Comparison of ENCODE assay signal across 23 cellular contexts in the genomic region with DNA sequence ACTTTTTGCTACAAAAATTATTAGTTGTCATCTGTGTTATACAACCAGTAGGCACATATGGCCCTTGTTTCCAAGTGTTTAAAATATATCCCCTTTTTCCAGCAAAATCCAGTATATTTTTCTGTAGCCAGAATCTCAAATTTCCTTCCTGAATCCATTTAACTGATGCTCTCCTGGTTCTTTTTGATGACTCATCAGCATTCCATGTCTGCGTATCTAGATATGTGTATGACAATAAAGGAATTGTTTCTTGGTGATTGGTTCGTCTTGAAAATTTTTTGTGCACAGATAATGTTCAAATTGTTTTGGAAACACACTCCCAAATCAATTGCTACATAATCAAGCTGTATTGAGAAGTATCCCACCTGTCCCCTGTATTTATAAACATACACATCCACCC.
DNase-seq lines count a peak whose midpoint lies in the region; ATAC-seq, FAIRE-seq and TF ChIP-seq lines count a peak whose summit lies in the region.
"Had no signal": no experiment of that assay in that cellular context is flagged by ENCODE, and none has a peak within 500 bp of the region (broad histone marks: within the 10 kb centered on the region; RNA-seq: fewer than 3 reads in every experiment).

No MANE protein-coding gene starts in this region.

- H3K27me3 ChIP-seq in endothelial cell of umbilical vein (ENCODE audit: control insufficient read depth in 2 of 2, insufficient read depth in 2 of 2, low read length in 2 of 2) (no peaks in the 10 kb centered on the region), neuronal stem cell (ENCODE audit: control insufficient read depth in 3 of 3, insufficient read depth in 3 of 3, low read depth in 1 of 3, low read length in 3 of 3) (no peaks in the 10 kb centered on the region)
- H3K27me3 ChIP-seq: Peyer's patch had no signal

- H3K36me3 ChIP-seq in KOPT-K1 (ENCODE audit: insufficient read depth, low read length) (no peaks in the 10 kb centered on the region), endothelial cell of umbilical vein (ENCODE audit: control insufficient read depth in 2 of 2, extremely low read depth in 1 of 2, insufficient read depth in 2 of 2, low read length in 2 of 2) (no peaks in the 10 kb centered on the region), neuronal stem cell (replicated peaks in 1 of 2; ENCODE audit: control insufficient read depth in 2 of 2, insufficient read depth in 2 of 2, low read length in 2 of 2) (no peaks in the 10 kb centered on the region)
- H3K36me3 ChIP-seq: lower lobe of right lung, Peyer's patch had no signal

- no peak for TF ChIP-seq POLR2A in endothelial cell of umbilical vein (IDR thresholded peaks at IDR 0.05; ENCODE audit: low read depth, low read length)

- no peak overlapping the region for H2AK5ac ChIP-seq in neuronal stem cell (ENCODE audit: low read depth, low read length)

- dilution Hi-C loops in endothelial cell of umbilical vein (cut with MboI; ENCODE audit: extremely low pct_ligation_motif_present, low sequenced_read_pairs), result no loop called here

- no peak overlapping the region for H2BK120ac ChIP-seq in neuronal stem cell (ENCODE audit: low read depth, low read length)

- TF ChIP-seq CTCF in endothelial cell of umbilical vein (IDR thresholded peaks at IDR 0.05; ENCODE audit: extremely low read depth in 1 of 2, insufficient read depth in 1 of 2, low read depth in 1 of 2, low read length in 2 of 2), result no peak

- ATAC-seq in activated naive CD4-positive, alpha-beta T cell treated with anti-CD3 and anti-CD28 coated beads, Interleukin-2, amount 50 U/mL, for 72 hours, result no peak
- ATAC-seq in stimulated activated effector memory CD8-positive, alpha-beta T cell treated with anti-CD3 and anti-CD28 coated beads, Interleukin-12 subunit alpha, Interleukin-12 subunit beta, amount 100 ng/mL, for 72 hours, result no peak
- no peak for ATAC-seq in HG03469 (IDR thresholded peaks at IDR 0.05; ENCODE audit: unreplicated experiment)
- ATAC-seq: lower lobe of right lung, WTC11 had no signal

- H3K9me3 ChIP-seq in KOPT-K1 (ENCODE audit: insufficient read depth, low read length, poor library complexity, severe bottlenecking), result no peaks in the 10 kb centered on the region
- no peaks in the 10 kb centered on the region for H3K9me3 ChIP-seq in endothelial cell of umbilical vein (replicated peaks; ENCODE audit: control insufficient read depth, insufficient read depth, low read length)
- no peaks in the 10 kb centered on the region for H3K9me3 ChIP-seq in neuronal stem cell (replicated peaks in 1 of 2; ENCODE audit: control insufficient read depth in 2 of 2, insufficient read depth in 1 of 2, low read depth in 1 of 2, low read length in 2 of 2)
- H3K9me3 ChIP-seq: lower lobe of right lung, Peyer's patch had no signal

- H3K4me2 ChIP-seq in endothelial cell of umbilical vein (ENCODE audit: insufficient read depth, low read length) (no peak overlapping the region), neuronal stem cell (ENCODE audit: insufficient read depth, low read length, poor library complexity, severe bottlenecking) (no peak overlapping the region)

- WGBS in neuronal stem cell (ENCODE audit: extremely low coverage in 2 of 2, insufficient read length in 2 of 2, insufficient replicate concordance in 1 of 2), 2 donors, result no CpG with 5 or more reads among the region's 2 CpGs

- H3K4me3 ChIP-seq in endothelial cell of umbilical vein (replicated peaks in 1 of 3; ENCODE audit: insufficient read depth in 1 of 3, low read depth in 1 of 3, low read length in 3 of 3), result no peak overlapping the region
- H3K4me3 ChIP-seq in neuronal stem cell (ENCODE audit: low read length in 2 of 2), result no peak overlapping the region
- H3K4me3 ChIP-seq: lower lobe of right lung, Peyer's patch had no signal

- peaks cover 68% of the 10 kb centered on the region for H3K4me1 Mint-ChIP-seq in activated naive CD4-positive, alpha-beta T cell treated with anti-CD3 and anti-CD28 coated beads, Interleukin-2, amount 50 U/mL, for 24 hours
- H3K4me1 Mint-ChIP-seq in stimulated activated effector memory CD8-positive, alpha-beta T cell treated with anti-CD3 and anti-CD28 coated beads, Interleukin-12 subunit alpha, Interleukin-12 subunit beta, amount 100 ng/mL, for 72 hours, result peaks cover 18% of the 10 kb centered on the region
- H3K4me1 Mint-ChIP-seq: WTC11 had no signal

- H3K9ac ChIP-seq in endothelial cell of umbilical vein (replicated peaks; ENCODE audit: extremely low read depth, insufficient read depth, low read length) (no peak overlapping the region), neuronal stem cell (ENCODE audit: low read depth, low read length, poor library complexity) (no peak overlapping the region)

- no peak overlapping the region for H3K14ac ChIP-seq in neuronal stem cell (ENCODE audit: low read length)

- no peaks in the 10 kb centered on the region for H3K79me2 ChIP-seq in endothelial cell of umbilical vein (ENCODE audit: control insufficient read depth, insufficient read depth, low read length)

- FAIRE-seq in endothelial cell of umbilical vein (lab: Jason Lieb, UNC), result no peak
- FAIRE-seq: bronchial epithelial cell had no signal

- intact Hi-C loops in endothelial cell of umbilical vein (cut with micrococcal nuclease), result no loop called here

- peak overlapping the region; percentile 77 for H3K27ac Mint-ChIP-seq in activated naive CD4-positive, alpha-beta T cell treated with anti-CD3 and anti-CD28 coated beads, Interleukin-2, amount 50 U/mL, for 24 hours
- peak overlapping the region in 1 of 2 donors; percentile 49 for H3K27ac Mint-ChIP-seq in activated naive CD4-positive, alpha-beta T cell treated with anti-CD3 and anti-CD28 coated beads, Interleukin-2, amount 50 U/mL, for 72 hours
- peak overlapping the region; percentile 26 for H3K27ac Mint-ChIP-seq in stimulated activated effector memory CD8-positive, alpha-beta T cell treated with anti-CD3 and anti-CD28 coated beads, Interleukin-12 subunit alpha, Interleukin-12 subunit beta, amount 100 ng/mL, for 72 hours
- H3K27ac Mint-ChIP-seq: dendritic cell treated with granulocyte-macrophage colony-stimulating factor and Interleukin-4, amounts not matched to agents 40 ng/mL and 50 ng/mL, for 4 days; T-helper 2 cell treated with Interferon-gamma antibody and Interleukin-4, amounts not matched to agents 5 μg/mL and 100 μg/mL, for 36 hours; WTC11 had no signal

- no peaks in the 10 kb centered on the region for H3K9me3 Mint-ChIP-seq in activated naive CD4-positive, alpha-beta T cell treated with anti-CD3 and anti-CD28 coated beads, Interleukin-2, amount 50 U/mL, for 24 hours
- H3K9me3 Mint-ChIP-seq in activated naive CD4-positive, alpha-beta T cell treated with anti-CD3 and anti-CD28 coated beads, Interleukin-2, amount 50 U/mL, for 72 hours, result no peaks in the 10 kb centered on the region
- no peaks in the 10 kb centered on the region for H3K9me3 Mint-ChIP-seq in stimulated activated effector memory CD8-positive, alpha-beta T cell treated with anti-CD3 and anti-CD28 coated beads, Interleukin-12 subunit alpha, Interleukin-12 subunit beta, amount 100 ng/mL, for 72 hours
- H3K9me3 Mint-ChIP-seq: activated T-helper 2 cell treated with anti-CD3 and anti-CD28 coated beads, Interferon-gamma antibody, Interleukin-2, Interleukin-4, amounts not matched to agents 10 μg/mL and 5 μg/mL and 100 μg/mL, durations not matched to agents 14 hours and 24 hours and 36 hours; dendritic cell treated with granulocyte-macrophage colony-stimulating factor and Interleukin-4, amounts not matched to agents 40 ng/mL and 50 ng/mL, for 4 days; T-helper 2 cell treated with Interferon-gamma antibody and Interleukin-4, amounts not matched to agents 5 μg/mL and 100 μg/mL, for 36 hours; WTC11 had no signal

- no peaks in the 10 kb centered on the region for H3K79me1 ChIP-seq in neuronal stem cell (ENCODE audit: low read depth, low read length)

- no peak overlapping the region for H3K4ac ChIP-seq in neuronal stem cell (ENCODE audit: low read length)

- no peaks in the 10 kb centered on the region for H3K9me1 ChIP-seq in endothelial cell of umbilical vein (replicated peaks; ENCODE audit: control insufficient read depth, extremely low read depth, insufficient read depth, low read length)

- H2BK15ac ChIP-seq in neuronal stem cell (ENCODE audit: low read length), result no peak overlapping the region

- DNase-seq in activated naive CD4-positive, alpha-beta T cell treated with anti-CD3 and anti-CD28 coated beads, Interleukin-2, amount 50 U/mL, for 72 hours (ENCODE audit: low spot score in 2 of 2), result no peak
- DNase-seq in endothelial cell of umbilical vein (ENCODE audit: low read depth, low spot score) (peak; percentile 1), neuronal stem cell (ENCODE audit: low spot score) (no peak), LoVo (ENCODE audit: low spot score) (no peak)
- no peak for DNase-seq in stimulated activated effector memory CD8-positive, alpha-beta T cell treated with anti-CD3 and anti-CD28 coated beads, Interleukin-12 subunit alpha, Interleukin-12 subunit beta, amount 100 ng/mL, for 72 hours (ENCODE audit: low spot score in 2 of 2)
- DNase-seq: foreskin melanocyte, H7, hypothalamus, islet precursor cell, Karpas-422, lower lobe of right lung, NCI-H1092, NCI-H2029, Peyer's patch, retina had no signal

- H2BK12ac ChIP-seq in neuronal stem cell (ENCODE audit: low read length), result no peak overlapping the region

- H4K91ac ChIP-seq in neuronal stem cell (ENCODE audit: low read depth, low read length, poor library complexity), result no peak overlapping the region

- no peaks in the 10 kb centered on the region for H3K27me3 Mint-ChIP-seq in activated naive CD4-positive, alpha-beta T cell treated with anti-CD3 and anti-CD28 coated beads, Interleukin-2, amount 50 U/mL, for 24 hours
- H3K27me3 Mint-ChIP-seq: dendritic cell treated with granulocyte-macrophage colony-stimulating factor and Interleukin-4, amounts not matched to agents 40 ng/mL and 50 ng/mL, for 4 days had no signal

- H2AFZ ChIP-seq in endothelial cell of umbilical vein (ENCODE audit: low read depth, low read length), result no peak overlapping the region
- H2AFZ ChIP-seq in neuronal stem cell (ENCODE audit: low read length), result no peak overlapping the region

- H2BK5ac ChIP-seq in neuronal stem cell (ENCODE audit: low read length), result no peak overlapping the region

- no TSS peak for BruUV-seq in endothelial cell of umbilical vein (replicated peaks; lab: Mats Ljungman, UMichigan)

- peak overlapping the region; percentile 98 for H3K27ac ChIP-seq in KOPT-K1 (ENCODE audit: low read depth, low read length, poor library complexity, severe bottlenecking)
- H3K27ac ChIP-seq in endothelial cell of umbilical vein (ENCODE audit: insufficient read depth, low read depth, low read length), result no peak overlapping the region
- no peak overlapping the region for H3K27ac ChIP-seq in neuronal stem cell (replicated peaks; ENCODE audit: low read length)
- H3K27ac ChIP-seq: lower lobe of right lung had no signal

- H4K20me1 ChIP-seq in endothelial cell of umbilical vein (replicated peaks; ENCODE audit: control insufficient read depth, extremely low read depth, insufficient read depth, low read length), result no peaks in the 10 kb centered on the region

- no peak overlapping the region for H3K18ac ChIP-seq in neuronal stem cell (ENCODE audit: low read length)

- no peaks in the 10 kb centered on the region for H3K4me1 ChIP-seq in endothelial cell of umbilical vein (ENCODE audit: control insufficient read depth, extremely low read depth, insufficient read depth, low read length)
- H3K4me1 ChIP-seq in neuronal stem cell (ENCODE audit: control insufficient read depth in 2 of 2, insufficient read depth in 1 of 2, low read depth in 1 of 2, low read length in 2 of 2), result no peaks in the 10 kb centered on the region
- H3K4me1 ChIP-seq: lower lobe of right lung, Peyer's patch had no signal

- POLR2A ChIA-PET in endothelial cell of umbilical vein (lab: Charles Lee), result no interaction called here

- H4K8ac ChIP-seq in neuronal stem cell (ENCODE audit: low read depth, low read length), result no peak overlapping the region

- no peak overlapping the region for H3K23ac ChIP-seq in neuronal stem cell (ENCODE audit: low read depth, low read length, poor library complexity)

- CTCF ChIA-PET in endothelial cell of umbilical vein (lab: Charles Lee), result no interaction called here

- peak overlapping the region; percentile 1 for H3K4me3 Mint-ChIP-seq in activated naive CD4-positive, alpha-beta T cell treated with anti-CD3 and anti-CD28 coated beads, Interleukin-2, amount 50 U/mL, for 24 hours
- H3K4me3 Mint-ChIP-seq in stimulated activated effector memory CD8-positive, alpha-beta T cell treated with anti-CD3 and anti-CD28 coated beads, Interleukin-12 subunit alpha, Interleukin-12 subunit beta, amount 100 ng/mL, for 72 hours, result peak overlapping the region; percentile 22
- H3K4me3 Mint-ChIP-seq: dendritic cell treated with granulocyte-macrophage colony-stimulating factor and Interleukin-4, amounts not matched to agents 40 ng/mL and 50 ng/mL, for 4 days; T-helper 2 cell treated with Interferon-gamma antibody and Interleukin-4, amounts not matched to agents 5 μg/mL and 100 μg/mL, for 36 hours; WTC11 had no signal

- H3K36me3 Mint-ChIP-seq in activated naive CD4-positive, alpha-beta T cell treated with anti-CD3 and anti-CD28 coated beads, Interleukin-2, amount 50 U/mL, for 24 hours, result no peaks in the 10 kb centered on the region
- peaks cover 0 to 6% of the 10 kb centered on the region in 2 donors for H3K36me3 Mint-ChIP-seq in activated naive CD4-positive, alpha-beta T cell treated with anti-CD3 and anti-CD28 coated beads, Interleukin-2, amount 50 U/mL, for 72 hours
- no peaks in the 10 kb centered on the region for H3K36me3 Mint-ChIP-seq in stimulated activated effector memory CD8-positive, alpha-beta T cell treated with anti-CD3 and anti-CD28 coated beads, Interleukin-12 subunit alpha, Interleukin-12 subunit beta, amount 100 ng/mL, for 72 hours
- H3K36me3 Mint-ChIP-seq: WTC11 had no signal
